In the genomic region with DNA sequence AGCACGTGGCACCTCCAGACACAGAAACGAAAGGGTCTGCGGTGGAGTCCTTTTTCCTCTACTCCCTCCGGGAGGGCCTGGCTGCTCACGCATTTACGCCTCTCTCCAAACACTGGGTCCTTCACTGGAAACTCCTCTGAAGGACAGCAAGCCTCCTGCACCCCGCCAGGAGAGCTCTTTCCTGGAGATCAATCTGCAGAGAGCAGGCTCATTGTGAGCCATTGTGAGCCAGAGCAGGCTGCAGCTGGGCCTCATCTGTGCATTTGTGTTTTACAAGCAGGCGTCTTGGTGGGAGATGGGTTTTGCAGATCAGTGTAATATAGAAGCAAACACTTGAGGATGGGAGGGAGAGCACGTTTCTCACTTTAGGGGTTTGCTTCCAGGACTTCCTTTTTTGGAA, we compare ENCODE assay signal across 27 cellular contexts.
A peak's percentile ranks its signal among the peaks of the same experiment; 100 is the strongest.
DNase-seq lines count a peak whose midpoint lies in the region; ATAC-seq, FAIRE-seq and TF ChIP-seq lines count a peak whose summit lies in the region.
"Had no signal": no experiment of that assay in that cellular context is flagged by ENCODE, and none has a peak within 500 bp of the region (broad histone marks: within the 10 kb centered on the region; RNA-seq: fewer than 3 reads in every experiment).

No MANE protein-coding gene starts in this region.

- dilution Hi-C loops in IMR-90 (cut with HindIII; ENCODE audit: low sequenced_read_pairs, unreplicated experiment) = no loop called here

- no peak overlapping the region for H3K27ac ChIP-seq in IMR-90 (ENCODE audit: insufficient read depth, low read length)
- H3K27ac ChIP-seq in K562 (ENCODE audit: extremely low read depth, low read depth, low read length) = no peak overlapping the region
- H3K27ac ChIP-seq in mesodermal cell (ENCODE audit: low read depth, low read length, severe bottlenecking) = peak overlapping the region; percentile 38
- H3K27ac ChIP-seq: esophagus muscularis mucosa, gastrocnemius medialis, neutrophil, SJSA1, tibial nerve had no signal

- no peak overlapping the region for H3K4me2 ChIP-seq in IMR-90 (ENCODE audit: low read depth, low read length)
- H3K4me2 ChIP-seq in K562 (ENCODE audit: insufficient read depth, low read length) = no peak overlapping the region

- TF ChIP-seq RAD21 in IMR-90 (IDR thresholded peaks at IDR 0.05; ENCODE audit: low read length) (no peak), K562 (CRISPR knock-in tag; conservative IDR thresholded peaks at IDR 0.05 in 1 of 2, IDR thresholded peaks at IDR 0.05 in 1 of 2) (no peak)

- H4K20me1 ChIP-seq in IMR-90 (ENCODE audit: insufficient read depth, low read length) (peaks cover 32% of the 10 kb centered on the region), K562 (replicated peaks; ENCODE audit: control insufficient read depth, insufficient read depth, low read length) (0 out of 2 replicates have a peak, but pooled peaks cover 5% of the 10 kb centered on the region)

- H3K18ac ChIP-seq in IMR-90 (ENCODE audit: low read depth, low read length) = no peak overlapping the region

- no peaks in the 10 kb centered on the region for H3K9me3 ChIP-seq in IMR-90 (ENCODE audit: control insufficient read depth, insufficient read depth, low read length)
- H3K9me3 ChIP-seq in K562 (replicated peaks; ENCODE audit: control insufficient read depth, insufficient read depth, low read depth, low read length) = no peaks in the 10 kb centered on the region
- H3K9me3 ChIP-seq in mesodermal cell (ENCODE audit: control insufficient read depth, low read length) = no peaks in the 10 kb centered on the region
- H3K9me3 ChIP-seq: esophagus muscularis mucosa, gastrocnemius medialis, neutrophil, SJSA1, tibial nerve had no signal

- 40% methylated on average over 1 of the region's 9 CpGs; no CpG with 5 or more reads in 1 of the 2 experiments for WGBS in IMR-90 (ENCODE audit: extremely low coverage in 2 of 2, insufficient read length in 1 of 2), 2 experiments
- WGBS in K562 (ENCODE audit: insufficient coverage, low coverage, missing lambda C conversion rate) = 13% methylated on average over 9 of the region's 9 CpGs
- 33 to 41% methylated on average over 6 to 7 of the region's 9 CpGs for WGBS in mesodermal cell (ENCODE audit: insufficient coverage in 2 of 2), 2 experiments

- no peak for TF ChIP-seq EP300 in K562 (IDR thresholded peaks at IDR 0.05; ENCODE audit: low read length)

- H2AFZ ChIP-seq in IMR-90 (replicated peaks; ENCODE audit: low read length, poor library complexity) (no peak overlapping the region), K562 (ENCODE audit: low read depth, low read length) (no peak overlapping the region)

- in situ Hi-C loops in IMR-90 (cut with MboI; ENCODE audit: low sequenced_read_pairs) = no loop called here
- in situ Hi-C loops in K562 (cut with MboI) = no loop called here

- peaks cover 21% of the 10 kb centered on the region for H3K4me1 ChIP-seq in IMR-90 (ENCODE audit: control insufficient read depth, insufficient read depth, low read length)
- H3K4me1 ChIP-seq in K562 (replicated peaks in 1 of 2; ENCODE audit: control insufficient read depth in 2 of 2, insufficient read depth in 2 of 2, low read length in 2 of 2) = no peaks in the 10 kb centered on the region; a peak in 1 of 5 replicates
- peaks cover 14% of the 10 kb centered on the region for H3K4me1 ChIP-seq in mesodermal cell (ENCODE audit: control insufficient read depth, insufficient read depth, low read length, poor library complexity, severe bottlenecking)

- peaks cover 34 to 87% of the 10 kb centered on the region in 2 experiments for H3K79me1 ChIP-seq in IMR-90 (ENCODE audit: low read depth in 1 of 2, low read length in 2 of 2)

- POLR2A ChIA-PET in IMR-90 (lab: Charles Lee; ENCODE audit: unreplicated experiment) (interaction anchor here (0.6 kb wide), 1 partner anchor 13 kb away, joined by 9 read pairs; no protein-coding TSS in a partner anchor), K562 (lab: Yijun Ruan, JAX) (interaction anchor here (1.2 to 1.6 kb wide), 3 partner anchors 15 to 23 kb away, joined by 3 to 4 read pairs (median 3); no protein-coding TSS in a partner anchor)

- no peak overlapping the region for H2BK15ac ChIP-seq in IMR-90 (ENCODE audit: low read depth, low read length)

- H4K8ac ChIP-seq in IMR-90 (ENCODE audit: low read depth in 2 of 2, low read length in 2 of 2) = no peak overlapping the region

- H3K4ac ChIP-seq in IMR-90 (ENCODE audit: low read depth, low read length) = 0 out of 2 replicates have a peak overlapping the region, but pooled peaks have one; percentile 10

- H2AK5ac ChIP-seq in IMR-90 (ENCODE audit: low read depth, low read length) = no peak overlapping the region

- no peak overlapping the region for H2BK120ac ChIP-seq in IMR-90 (ENCODE audit: low read depth, low read length)

- H4K5ac ChIP-seq in IMR-90 (ENCODE audit: low read depth, low read length) = no peak overlapping the region

- no peaks in the 10 kb centered on the region for H3K27me3 ChIP-seq in IMR-90 (ENCODE audit: control insufficient read depth, insufficient read depth, low read length)
- H3K27me3 ChIP-seq in K562 (ENCODE audit: control insufficient read depth in 2 of 2, insufficient read depth in 2 of 2, low read length in 2 of 2) = peaks cover 17 to 47% of the 10 kb centered on the region in 2 experiments; a peak in 4 of 5 replicates
- H3K27me3 ChIP-seq: esophagus muscularis mucosa, gastrocnemius medialis, SJSA1, tibial nerve had no signal

- peaks cover 4% of the 10 kb centered on the region for H3K36me3 ChIP-seq in IMR-90 (ENCODE audit: control insufficient read depth, insufficient read depth, low read length)
- H3K36me3 ChIP-seq in K562 (ENCODE audit: control insufficient read depth, insufficient read depth, low read length) = no peaks in the 10 kb centered on the region
- H3K36me3 ChIP-seq in mesodermal cell (ENCODE audit: control insufficient read depth, insufficient read depth, low read length) = peaks cover 16% of the 10 kb centered on the region
- H3K36me3 ChIP-seq: esophagus muscularis mucosa, gastrocnemius medialis, neutrophil, tibial nerve had no signal

- H2BK20ac ChIP-seq in IMR-90 (ENCODE audit: low read depth, low read length) = no peak overlapping the region

- BruUV-seq in IMR-90 (replicated peaks; lab: Mats Ljungman, UMichigan) (no TSS peak), K562 (replicated peaks; lab: Mats Ljungman, UMichigan) (no TSS peak)

- intact Hi-C loops in IMR-90 (cut with micrococcal nuclease) (no loop called here), K562 (cut with micrococcal nuclease) (no loop called here)

- DNase-seq in DMS79 treated with DMSO at 0.1 percent for 48 hours (lab: John Stamatoyannopoulos, UW) (peak; percentile 51), IMR-90 (no peak), K562 (ENCODE audit: extremely low read depth in 1 of 4, low spot score in 3 of 4) (no peak), NK-92 (lab: John Stamatoyannopoulos, UW; ENCODE audit: unreplicated experiment) (no peak)
- no peak for DNase-seq in stimulated activated CD4-positive, alpha-beta T cell treated with anti-CD3 and anti-CD28 coated beads, Interleukin-4, amount 100 ng/mL, for 24 hours
- no peak for DNase-seq in activated CD4-positive, alpha-beta T cell treated with anti-CD3 and anti-CD28 coated beads, Interleukin-2, amount 50 U/mL, for 1 hour
- DNase-seq: activated CD8-positive, alpha-beta T cell treated with anti-CD3 and anti-CD28 coated beads for 36 hours; activated naive CD4-positive, alpha-beta T cell treated with anti-CD3 and anti-CD28 coated beads, Interleukin-2, amount 10 ng/mL, durations not matched to agents 7 days and 5 days; anterior cingulate cortex; CD4-positive, CD25-positive, alpha-beta regulatory T cell; DMS53; effector CD8-positive, alpha-beta T cell; gastrocnemius medialis; left cardiac atrium; NCI-H2029 treated with DMSO at 0.1 percent for 48 hours; NCI-H526 treated with DMSO at 0.1 percent for 48 hours; stimulated activated CD4-positive, alpha-beta T cell treated with anti-CD3 and anti-CD28 coated beads, Interleukin-4, amount 100 ng/mL, for 4 hours; stimulated activated naive CD8-positive, alpha-beta T cell treated with anti-CD3 and anti-CD28 coated beads, Interleukin-15, amount 100 ng/mL, for 72 hours; T-helper 2 cell had no signal

- no peak for TF ChIP-seq POLR2A in IMR-90 (IDR thresholded peaks at IDR 0.05; ENCODE audit: low read depth, low read length)
- no peak for TF ChIP-seq POLR2A in K562 (conservative IDR thresholded peaks at IDR 0.05)

- peak overlapping the region; percentile 10; the same call in 1 of the 2 replicates for H4K91ac ChIP-seq in IMR-90 (ENCODE audit: insufficient read depth, low read depth, low read length)

- H3K9ac ChIP-seq in IMR-90 (ENCODE audit: low read depth, low read length) = no peak overlapping the region
- peak overlapping the region in 1 of 2 experiments; percentile 3; a peak in 1 of 4 replicates for H3K9ac ChIP-seq in K562 (ENCODE audit: insufficient read depth in 1 of 2, low read depth in 2 of 2, low read length in 2 of 2)

- no peak for FAIRE-seq in K562 (lab: Jason Lieb, UNC)
- FAIRE-seq: GM12878, GM19239 had no signal

- no peak for TF ChIP-seq CTCF in IMR-90 (conservative IDR thresholded peaks at IDR 0.05; ENCODE audit: low read depth, low read length)
- TF ChIP-seq CTCF in K562 (IDR thresholded peaks at IDR 0.05 in 2 of 3, conservative IDR thresholded peaks at IDR 0.05 in 1 of 3; ENCODE audit: insufficient read depth in 2 of 3, low read depth in 1 of 3, low read length in 3 of 3) = no peak

- H3K23ac ChIP-seq in IMR-90 (ENCODE audit: low read depth, low read length) = no peak overlapping the region; the same call in 1 of the 2 replicates

- no peaks in the 10 kb centered on the region for H3K79me2 ChIP-seq in K562 (ENCODE audit: control insufficient read depth, insufficient read depth, low read length)

- peak overlapping the region; percentile 45 for H3K14ac ChIP-seq in IMR-90 (replicated peaks; ENCODE audit: low read depth, low read length)

- no peak overlapping the region for H2AK9ac ChIP-seq in IMR-90 (replicated peaks; ENCODE audit: low read depth, low read length, poor library complexity)

- peaks cover 34% of the 10 kb centered on the region; the same call in 1 of the 2 replicates for H3K9me1 ChIP-seq in IMR-90 (ENCODE audit: insufficient read depth, low read length)
- H3K9me1 ChIP-seq in K562 (ENCODE audit: control insufficient read depth, insufficient read depth, low read length) = no peaks in the 10 kb centered on the region

- H3K56ac ChIP-seq in IMR-90 (ENCODE audit: extremely low read depth, insufficient read depth, low read length) = no peak overlapping the region

- no peak overlapping the region for H3K4me3 ChIP-seq in IMR-90 (ENCODE audit: insufficient read depth, low read depth, low read length)
- H3K4me3 ChIP-seq in K562 = no peak overlapping the region
- H3K4me3 ChIP-seq in mesodermal cell (ENCODE audit: extremely low read depth, insufficient read depth, low read length, poor library complexity, severe bottlenecking) = no peak overlapping the region
- H3K4me3 ChIP-seq: esophagus muscularis mucosa, gastrocnemius medialis, GM12878, SJSA1, tibial nerve had no signal

- CTCF ChIA-PET in IMR-90 (lab: Yijun Ruan, JAX) = no interaction called here
- CTCF ChIA-PET in K562 (lab: Yijun Ruan, JAX; ENCODE audit: low intra/inter-chr PET ratio) = no interaction called here

- H2BK5ac ChIP-seq in IMR-90 (ENCODE audit: low read depth, low read length, poor library complexity, severe bottlenecking) = no peak overlapping the region

- peak; percentile 12; the same call in 1 of the 2 replicates for ATAC-seq in IMR-90 (ENCODE audit: low read depth)
- ATAC-seq in K562 = peak; percentile 37; the same call in 2 of the 3 replicates
- ATAC-seq in HG02642 (IDR thresholded peaks at IDR 0.05; ENCODE audit: poor library complexity, unreplicated experiment) = no peak
- ATAC-seq: activated CD8-positive, alpha-beta T cell treated with anti-CD3 and anti-CD28 coated beads for 36 hours; gastrocnemius medialis; stimulated activated naive CD8-positive, alpha-beta T cell treated with anti-CD3 and anti-CD28 coated beads, Interleukin-15, amount 100 ng/mL, for 72 hours had no signal
